1 cellular context compared by ENCODE assay signal in the genomic region with DNA sequence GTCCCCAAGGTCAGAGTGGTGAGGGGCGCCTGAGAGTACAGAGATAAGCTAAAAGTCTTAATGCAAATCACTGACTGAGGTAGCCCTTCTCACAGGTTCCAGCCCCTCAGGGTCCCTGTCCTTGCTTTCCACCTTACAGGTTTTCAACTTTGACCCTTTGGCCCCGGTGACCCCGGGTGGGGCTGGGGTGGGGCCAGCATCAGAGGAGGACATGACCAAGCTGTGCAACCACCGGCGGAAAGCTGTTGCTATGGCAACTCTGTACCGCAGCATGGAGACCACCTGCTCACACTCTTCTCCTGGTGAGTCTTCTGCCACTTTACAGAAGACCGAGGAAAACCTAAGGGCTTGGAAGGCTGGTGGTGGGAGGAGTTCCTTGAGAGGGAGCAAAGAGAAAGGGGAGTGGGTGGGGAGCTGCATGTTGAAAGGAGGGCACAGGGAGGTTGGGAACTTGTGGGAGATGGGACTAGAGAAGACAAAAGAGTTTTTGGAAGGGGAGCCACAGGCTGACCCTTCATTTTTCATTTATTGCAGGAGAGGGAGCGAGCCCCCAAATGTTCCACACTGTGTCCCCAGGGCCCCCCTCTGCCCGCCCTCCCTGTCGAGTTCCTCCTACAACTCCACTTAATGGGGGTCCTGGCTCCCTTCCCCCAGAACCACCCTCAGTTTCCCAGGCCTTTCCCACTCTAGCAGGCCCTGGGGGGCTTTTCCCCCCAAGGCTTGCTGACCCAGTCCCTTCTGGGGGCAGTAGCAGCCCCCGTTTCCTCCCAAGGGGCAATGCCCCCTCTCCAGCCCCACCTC.
TF ChIP-seq lines count a peak whose summit lies in the region.

No MANE protein-coding gene starts in this region.

TF ChIP-seq in K562, 482 proteins besides CTCF, POLR2A, EP300 and RAD21 (continued from another document):
- TF ChIP-seq, protein P1, sequence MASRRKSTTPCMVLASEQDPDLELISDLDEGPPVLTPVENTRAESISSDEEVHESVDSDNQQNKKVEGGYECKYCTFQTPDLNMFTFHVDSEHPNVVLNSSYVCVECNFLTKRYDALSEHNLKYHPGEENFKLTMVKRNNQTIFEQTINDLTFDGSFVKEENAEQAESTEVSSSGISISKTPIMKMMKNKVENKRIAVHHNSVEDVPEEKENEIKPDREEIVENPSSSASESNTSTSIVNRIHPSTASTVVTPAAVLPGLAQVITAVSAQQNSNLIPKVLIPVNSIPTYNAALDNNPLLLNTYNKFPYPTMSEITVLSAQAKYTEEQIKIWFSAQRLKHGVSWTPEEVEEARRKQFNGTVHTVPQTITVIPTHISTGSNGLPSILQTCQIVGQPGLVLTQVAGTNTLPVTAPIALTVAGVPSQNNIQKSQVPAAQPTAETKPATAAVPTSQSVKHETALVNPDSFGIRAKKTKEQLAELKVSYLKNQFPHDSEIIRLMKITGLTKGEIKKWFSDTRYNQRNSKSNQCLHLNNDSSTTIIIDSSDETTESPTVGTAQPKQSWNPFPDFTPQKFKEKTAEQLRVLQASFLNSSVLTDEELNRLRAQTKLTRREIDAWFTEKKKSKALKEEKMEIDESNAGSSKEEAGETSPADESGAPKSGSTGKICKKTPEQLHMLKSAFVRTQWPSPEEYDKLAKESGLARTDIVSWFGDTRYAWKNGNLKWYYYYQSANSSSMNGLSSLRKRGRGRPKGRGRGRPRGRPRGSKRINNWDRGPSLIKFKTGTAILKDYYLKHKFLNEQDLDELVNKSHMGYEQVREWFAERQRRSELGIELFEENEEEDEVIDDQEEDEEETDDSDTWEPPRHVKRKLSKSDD (conservative IDR thresholded peaks at IDR 0.05; ENCODE audit: low read length) = no peak
- 0 out of 2 replicates have a peak, but pooled peaks have one; percentile 4 for TF ChIP-seq CBFA2T3 (IDR thresholded peaks at IDR 0.05)
- no peak for TF ChIP-seq STAT5A (IDR thresholded peaks at IDR 0.05; ENCODE audit: borderline replicate concordance, low read length)
- TF ChIP-seq ZNF668 (CRISPR knock-in tag; IDR thresholded peaks at IDR 0.05) = no peak
- TF ChIP-seq ZBTB7A (IDR thresholded peaks at IDR 0.05; ENCODE audit: borderline replicate concordance, control insufficient read depth, low read depth, low read length) = peak; percentile 65; the same call in 1 of the 2 replicates
- TF ChIP-seq, protein P2, sequence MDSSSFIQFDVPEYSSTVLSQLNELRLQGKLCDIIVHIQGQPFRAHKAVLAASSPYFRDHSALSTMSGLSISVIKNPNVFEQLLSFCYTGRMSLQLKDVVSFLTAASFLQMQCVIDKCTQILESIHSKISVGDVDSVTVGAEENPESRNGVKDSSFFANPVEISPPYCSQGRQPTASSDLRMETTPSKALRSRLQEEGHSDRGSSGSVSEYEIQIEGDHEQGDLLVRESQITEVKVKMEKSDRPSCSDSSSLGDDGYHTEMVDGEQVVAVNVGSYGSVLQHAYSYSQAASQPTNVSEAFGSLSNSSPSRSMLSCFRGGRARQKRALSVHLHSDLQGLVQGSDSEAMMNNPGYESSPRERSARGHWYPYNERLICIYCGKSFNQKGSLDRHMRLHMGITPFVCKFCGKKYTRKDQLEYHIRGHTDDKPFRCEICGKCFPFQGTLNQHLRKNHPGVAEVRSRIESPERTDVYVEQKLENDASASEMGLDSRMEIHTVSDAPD (CRISPR knock-in tag; IDR thresholded peaks at IDR 0.05) = no peak
- TF ChIP-seq KLF13 (tag; IDR thresholded peaks at IDR 0.05; ENCODE audit: borderline replicate concordance, low read depth) = no peak
- no peak for TF ChIP-seq RNF2 (IDR thresholded peaks at IDR 0.05)
- TF ChIP-seq ZNF174 (CRISPR knock-in tag; IDR thresholded peaks at IDR 0.05) = no peak
- TF ChIP-seq EZH2 (IDR thresholded peaks at IDR 0.05; ENCODE audit: borderline replicate concordance, low read depth, low read length) = no peak
- no peak for TF ChIP-seq KAT2B (IDR thresholded peaks at IDR 0.05; ENCODE audit: low read depth, low read length)
- no peak for TF ChIP-seq NRF1 (conservative IDR thresholded peaks at IDR 0.05 in 1 of 2, IDR thresholded peaks at IDR 0.05 in 1 of 2)
- TF ChIP-seq ILF3 (IDR thresholded peaks at IDR 0.05; ENCODE audit: borderline replicate concordance) = no peak
- TF ChIP-seq NR1H2 (CRISPR knock-in tag; IDR thresholded peaks at IDR 0.05) = no peak
- no peak for TF ChIP-seq CREB1 (IDR thresholded peaks at IDR 0.05)
- no peak for TF ChIP-seq CREB1 (CRISPR knock-in tag; IDR thresholded peaks at IDR 0.05)
- TF ChIP-seq JUN (IDR thresholded peaks at IDR 0.05; ENCODE audit: borderline replicate concordance, low read depth, low read length) = no peak
- no peak for TF ChIP-seq JUN (CRISPR knock-in tag; IDR thresholded peaks at IDR 0.05; ENCODE audit: borderline replicate concordance)
- TF ChIP-seq TBP (optimal IDR thresholded peaks at IDR 0.05; ENCODE audit: low read depth, low read length) = peak; percentile 11
- TF ChIP-seq ETV1 (tag; conservative IDR thresholded peaks at IDR 0.05; ENCODE audit: low read depth) = no peak
- TF ChIP-seq, protein P3, sequence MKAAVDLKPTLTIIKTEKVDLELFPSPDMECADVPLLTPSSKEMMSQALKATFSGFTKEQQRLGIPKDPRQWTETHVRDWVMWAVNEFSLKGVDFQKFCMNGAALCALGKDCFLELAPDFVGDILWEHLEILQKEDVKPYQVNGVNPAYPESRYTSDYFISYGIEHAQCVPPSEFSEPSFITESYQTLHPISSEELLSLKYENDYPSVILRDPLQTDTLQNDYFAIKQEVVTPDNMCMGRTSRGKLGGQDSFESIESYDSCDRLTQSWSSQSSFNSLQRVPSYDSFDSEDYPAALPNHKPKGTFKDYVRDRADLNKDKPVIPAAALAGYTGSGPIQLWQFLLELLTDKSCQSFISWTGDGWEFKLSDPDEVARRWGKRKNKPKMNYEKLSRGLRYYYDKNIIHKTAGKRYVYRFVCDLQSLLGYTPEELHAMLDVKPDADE (conservative IDR thresholded peaks at IDR 0.05; ENCODE audit: control insufficient read depth, low read depth, low read length) = no peak
- TF ChIP-seq NR2C2 (CRISPR knock-in tag; IDR thresholded peaks at IDR 0.05) = no peak
- peak; percentile 89 for TF ChIP-seq NR2C2 (tag; IDR thresholded peaks at IDR 0.05)
- no peak for TF ChIP-seq BRCA1 (IDR thresholded peaks at IDR 0.05)
- TF ChIP-seq BRCA1 (CRISPR knock-in tag; IDR thresholded peaks at IDR 0.05) = no peak
- TF ChIP-seq EP400 (IDR thresholded peaks at IDR 0.05) = no peak
TF ChIP-seq in K562: peak in this region for 10.
